In genomic region chr3:129131465-129132088, GRCh38 we compare ENCODE assay signal across 33 cellular contexts. TPM values are rescaled to one million over a fixed set of nuclear protein-coding genes. Genes with fewer than 3 reads are reported as not detected.
DNase-seq lines count a peak whose midpoint lies in the region; ATAC-seq, FAIRE-seq and TF ChIP-seq lines count a peak whose summit lies in the region.
"Had no signal": no experiment of that assay in that cellular context is flagged by ENCODE, and none has a peak within 500 bp of the region (broad histone marks: within the 10 kb centered on the region; RNA-seq: fewer than 3 reads in every experiment).

No MANE protein-coding gene starts in this region.

- TF ChIP-seq RAD21 in HepG2 (CRISPR knock-in tag; IDR thresholded peaks at IDR 0.05), result no peak

- peak overlapping the region; percentile 93 for H3K27ac Mint-ChIP-seq in T-helper 17 cell
- H3K27ac Mint-ChIP-seq in stimulated activated naive B cell treated with anti-CD40 and anti-IgM and Interleukin-4, amounts not matched to agents 10 μg/mL and 1 μg/mL and 100 μg/mL, for 72 hours, result peak overlapping the region; percentile 15
- H3K27ac Mint-ChIP-seq: brain, memory B cell had no signal

- no peaks in the 10 kb centered on the region for H3K9me3 ChIP-seq in left ventricle myocardium inferior (replicated peaks)
- H3K9me3 ChIP-seq in T-helper 17 cell (ENCODE audit: control insufficient read depth, low read length, poor library complexity, severe bottlenecking), result no peaks in the 10 kb centered on the region
- H3K9me3 ChIP-seq in HepG2 (ENCODE audit: low read length), result no peaks in the 10 kb centered on the region
- H3K9me3 ChIP-seq: BLaER1 had no signal

- no peak overlapping the region for H3K4me2 ChIP-seq in HepG2 (ENCODE audit: low read depth, low read length)
- H3K4me2 ChIP-seq: BLaER1, KMS-11 had no signal

- peaks cover 7% of the 10 kb centered on the region for H3K4me1 Mint-ChIP-seq in T-helper 17 cell
- H3K4me1 Mint-ChIP-seq in stimulated activated naive B cell treated with anti-CD40 and anti-IgM and Interleukin-4, amounts not matched to agents 10 μg/mL and 1 μg/mL and 100 μg/mL, for 72 hours, result peaks cover 4 to 24% of the 10 kb centered on the region in 2 donors
- H3K4me1 Mint-ChIP-seq: brain, H9, memory B cell had no signal

- no peak overlapping the region for H3K27ac ChIP-seq in left ventricle myocardium inferior (replicated peaks)
- H3K27ac ChIP-seq in HepG2 (ENCODE audit: extremely low read length, insufficient read depth, low read length), result no peak overlapping the region
- H3K27ac ChIP-seq: BLaER1, HL-60, KMS-11, parathyroid adenoma, SK-N-MC had no signal

- no peak overlapping the region for H3K9ac ChIP-seq in HepG2 (ENCODE audit: insufficient read depth, low read depth, low read length)
- H3K9ac ChIP-seq: BLaER1, KMS-11, parathyroid adenoma had no signal

- H3K36me3 Mint-ChIP-seq in T-helper 17 cell (ENCODE audit: low read depth), result peaks cover 18% of the 10 kb centered on the region
- peaks cover 63% of the 10 kb centered on the region in 2 donors for H3K36me3 Mint-ChIP-seq in stimulated activated naive B cell treated with anti-CD40 and anti-IgM and Interleukin-4, amounts not matched to agents 10 μg/mL and 1 μg/mL and 100 μg/mL, for 72 hours

- no peaks in the 10 kb centered on the region for H3K27me3 Mint-ChIP-seq in T-helper 17 cell
- H3K27me3 Mint-ChIP-seq in stimulated activated naive B cell treated with anti-CD40 and anti-IgM and Interleukin-4, amounts not matched to agents 10 μg/mL and 1 μg/mL and 100 μg/mL, for 72 hours, result no peaks in the 10 kb centered on the region
- H3K27me3 Mint-ChIP-seq: brain, memory B cell had no signal

- DNase-seq in left cardiac atrium (no peak), left ventricle myocardium inferior (no peak), T-helper 17 cell (no peak), HepG2 (ENCODE audit: low spot score) (no peak), globus pallidus (ENCODE audit: low spot score) (no peak)
- no peak for DNase-seq in stimulated activated naive B cell treated with anti-CD40 and anti-IgM and Interleukin-4, amounts not matched to agents 10 μg/mL and 1 μg/mL and 100 μg/mL, for 72 hours
- DNase-seq in central memory CD4-positive, alpha-beta T cell, result no peak
- DNase-seq: activated CD4-positive, alpha-beta T cell treated with anti-CD3 and anti-CD28 coated beads for 1 hour; activated gamma-delta T cell treated with Interleukin-2 at 50 U/mL for 16 hours; amniotic stem cell; cerebellar nuclear complex; COR-L47; H9; kidney glomerular epithelial cell; MM.1S; NCI-H1417 treated with DMSO at 0.1 percent for 48 hours; NCI-H2029 treated with DMSO at 0.1 percent for 48 hours; NCI-H526; PC-3; retina; trophoblast cell had no signal

- H3K4me1 ChIP-seq in left ventricle myocardium inferior, result peaks cover 4% of the 10 kb centered on the region
- no peaks in the 10 kb centered on the region for H3K4me1 ChIP-seq in HepG2 (ENCODE audit: insufficient read depth, low read length)
- H3K4me1 ChIP-seq: parathyroid adenoma had no signal

- 88% methylated on average over 2 of the region's 2 CpGs for WGBS in HepG2 (ENCODE audit: low lambda C conversion rate)

- no peak overlapping the region for H2AFZ ChIP-seq in HepG2 (ENCODE audit: low read length)
- H2AFZ ChIP-seq: parathyroid adenoma had no signal

- BruUV-seq in HepG2 (replicated peaks; lab: Mats Ljungman, UMichigan), result no TSS peak

- no peaks in the 10 kb centered on the region for H3K27me3 ChIP-seq in left ventricle myocardium inferior (ENCODE audit: low read depth)
- no peaks in the 10 kb centered on the region for H3K27me3 ChIP-seq in HepG2 (ENCODE audit: control insufficient read depth in 1 of 2, insufficient read depth in 2 of 2, low read length in 2 of 2)
- H3K27me3 ChIP-seq: BLaER1, dorsolateral prefrontal cortex had no signal

- CTCF ChIA-PET in HepG2 (lab: Yijun Ruan, JAX; ENCODE audit: low intra/inter-chr PET ratio, low total read pairs), result no interaction called here

- H4K20me1 ChIP-seq in HepG2 (ENCODE audit: insufficient read depth, low read length), result no peaks in the 10 kb centered on the region

- in situ Hi-C loops in HepG2 (cut with HindIII; ENCODE audit: extremely low pct_ligation_motif_present, low pct_unique_long_range_greater_than_20kb), result no loop called here

- intact Hi-C loops in left cardiac atrium (cut with DNase I) (no loop called here), left ventricle myocardium inferior (cut with micrococcal nuclease) (no loop called here), HepG2 (cut with micrococcal nuclease; ENCODE audit: unreplicated experiment) (no loop called here)

- H3K4me3 Mint-ChIP-seq in T-helper 17 cell, result no peak overlapping the region
- no peak overlapping the region for H3K4me3 Mint-ChIP-seq in stimulated activated naive B cell treated with anti-CD40 and anti-IgM and Interleukin-4, amounts not matched to agents 10 μg/mL and 1 μg/mL and 100 μg/mL, for 72 hours
- H3K4me3 Mint-ChIP-seq: brain, H9, memory B cell had no signal

- no peaks in the 10 kb centered on the region for H3K9me3 Mint-ChIP-seq in stimulated activated naive B cell treated with anti-CD40 and anti-IgM and Interleukin-4, amounts not matched to agents 10 μg/mL and 1 μg/mL and 100 μg/mL, for 72 hours
- H3K9me3 Mint-ChIP-seq: brain, H9, memory B cell had no signal

- FAIRE-seq in HepG2 (lab: Jason Lieb, UNC), result no peak
- FAIRE-seq: endothelial cell of umbilical vein, frontal cortex, GM12891 had no signal

- TF ChIP-seq CTCF in left ventricle myocardium inferior (IDR thresholded peaks at IDR 0.05; ENCODE audit: borderline replicate concordance), result no peak
- TF ChIP-seq CTCF in HepG2 (CRISPR knock-in tag; IDR thresholded peaks at IDR 0.05), result no peak

- ATAC-seq in left cardiac atrium, result peak; percentile 16 to 54
- ATAC-seq in T-helper 17 cell, result no peak
- no peak; the same call in 2 of the 3 replicates for ATAC-seq in HepG2
- ATAC-seq in stimulated activated naive B cell treated with anti-CD40 and anti-IgM and Interleukin-4, amounts not matched to agents 10 μg/mL and 1 μg/mL and 100 μg/mL, for 72 hours (replicated peaks), result no peak
- ATAC-seq in SK-N-SH treated with all-trans-retinoic acid at 6 μM for 48 hours, result no peak
- ATAC-seq: PC-3 had no signal

- H3K4me3 ChIP-seq in left ventricle myocardium inferior, result no peak overlapping the region
- no peak overlapping the region for H3K4me3 ChIP-seq in HepG2 (replicated peaks in 1 of 3; ENCODE audit: insufficient read depth in 1 of 3, low read depth in 2 of 3, low read length in 3 of 3)
- H3K4me3 ChIP-seq: BLaER1, dorsolateral prefrontal cortex, SK-N-MC had no signal

- TF ChIP-seq EP300 in HepG2 (IDR thresholded peaks at IDR 0.05; ENCODE audit: low read depth in 2 of 2, low read length in 2 of 2) (no peak), HepG2 (CRISPR knock-in tag; IDR thresholded peaks at IDR 0.05; ENCODE audit: borderline replicate concordance) (no peak)

- H3K36me3 ChIP-seq in left ventricle myocardium inferior (peaks cover 95% of the 10 kb centered on the region), HepG2 (replicated peaks in 1 of 2; ENCODE audit: control insufficient read depth in 1 of 2, insufficient read depth in 2 of 2, low read length in 2 of 2) (peaks cover 19 to 50% of the 10 kb centered on the region in 2 experiments)

- no peaks in the 10 kb centered on the region for H3K79me2 ChIP-seq in HepG2 (ENCODE audit: insufficient read depth, low read length)
- H3K79me2 ChIP-seq: parathyroid adenoma had no signal

- POLR2A ChIA-PET in HepG2 (lab: Yijun Ruan, JAX), result interaction anchor here (3.4 kb wide), 1 partner anchor 9 kb away, joined by 22 read pairs; the partner anchor contains the start of gene RAB43

- no peak for TF ChIP-seq POLR2A in HepG2 (IDR thresholded peaks at IDR 0.05; ENCODE audit: insufficient read depth in 1 of 2, low read depth in 2 of 2, low read length in 2 of 2)

RNA-seq across cellular contexts. Expression of gene RAB43, which starts 10.0 kb away (rescaled TPM):
- total RNA-seq in left cardiac atrium (1 to 10 TPM; 6.4 to 6.9 TPM), left ventricle myocardium inferior (3.3 TPM), T-helper 17 cell (10 to 100 TPM; 33.7 to 37.8 TPM), HepG2 (2016; rRNA removed; fragmentation: Illumina TruSeq; extraction: Trizol) (10.2 and 11.8 TPM in 2 replicates)
- total RNA-seq in HepG2 (2016; cell fraction: cytosol; rRNA removed; fragmentation: Illumina TruSeq; extraction: Trizol; ENCODE audit: low read depth), result 4.9 and 6.6 TPM in 2 replicates
- 8.0 and 12.6 TPM in 2 replicates for total RNA-seq in HepG2 (2016; cell fraction: insoluble cytoplasmic fraction; rRNA removed; fragmentation: Illumina TruSeq; extraction: Trizol)
- total RNA-seq in HepG2 (2016; cell fraction: membrane; rRNA removed; fragmentation: Illumina TruSeq; extraction: Trizol), result 14.1 and 16.2 TPM in 2 replicates
- 5.6 and 13.6 TPM in 2 replicates for total RNA-seq in HepG2 (2016; cell fraction: nucleus; rRNA removed; fragmentation: Illumina TruSeq; extraction: Trizol)
- 18.4 and 23.4 TPM in 2 replicates for polyA plus RNA-seq in HepG2 (2011; rRNA removed)
- polyA plus RNA-seq in HepG2 (2011; cell fraction: cytosol; rRNA removed), result 14.9 and 21.3 TPM in 2 replicates
- polyA plus RNA-seq in HepG2 (2011; cell fraction: nucleus; rRNA removed), result 38.7 and 47.9 TPM in 2 replicates
- polyA plus RNA-seq in HepG2 (2012), result 14.5 and 21.3 TPM in 2 replicates
- polyA plus RNA-seq in HepG2 (2016; cell fraction: cytosol; fragmentation: Illumina TruSeq; extraction: Trizol; ENCODE audit: low read depth), result 7.2 and 8.1 TPM in 2 replicates
- polyA plus RNA-seq in HepG2 (2016; cell fraction: insoluble cytoplasmic fraction; fragmentation: Illumina TruSeq; extraction: Trizol; ENCODE audit: low read depth), result 5.7 and 8.1 TPM in 2 replicates
- 11.0 and 12.3 TPM in 2 replicates for polyA plus RNA-seq in HepG2 (2016; cell fraction: membrane; fragmentation: Illumina TruSeq; extraction: Trizol; ENCODE audit: low read depth)
- polyA plus RNA-seq in HepG2 (2016; cell fraction: nucleus; fragmentation: Illumina TruSeq; extraction: Trizol; ENCODE audit: insufficient read depth, low read depth), result 6.8 and 12.5 TPM in 2 replicates
- polyA minus RNA-seq in HepG2 (2011; rRNA and poly(A)+ RNA removed; ENCODE audit: low replicate concordance), result 7.2 and 49.7 TPM in 2 replicates
- 13.9 and 15.6 TPM in 2 replicates for polyA minus RNA-seq in HepG2 (2011; cell fraction: cytosol; rRNA and poly(A)+ RNA removed)
- 12.1 and 13.3 TPM in 2 replicates for polyA minus RNA-seq in HepG2 (2011; cell fraction: nucleus; rRNA and poly(A)+ RNA removed)

RNA-seq across cellular contexts. Expression of gene ISY1, which starts 29.3 kb away (rescaled TPM):
- total RNA-seq in left cardiac atrium (10 to 100 TPM; 23.3 to 28.3 TPM), left ventricle myocardium inferior (21.3 TPM), T-helper 17 cell (10 to 100 TPM; 39.0 TPM), HepG2 (2016; rRNA removed; fragmentation: Illumina TruSeq; extraction: Trizol) (39.1 and 59.0 TPM in 2 replicates)
- total RNA-seq in HepG2 (2016; cell fraction: cytosol; rRNA removed; fragmentation: Illumina TruSeq; extraction: Trizol; ENCODE audit: low read depth), result 4.4 and 6.2 TPM in 2 replicates
- total RNA-seq in HepG2 (2016; cell fraction: insoluble cytoplasmic fraction; rRNA removed; fragmentation: Illumina TruSeq; extraction: Trizol), result 35.5 and 58.0 TPM in 2 replicates
- 12.0 and 13.2 TPM in 2 replicates for total RNA-seq in HepG2 (2016; cell fraction: membrane; rRNA removed; fragmentation: Illumina TruSeq; extraction: Trizol)
- 9.8 and 14.2 TPM in 2 replicates for total RNA-seq in HepG2 (2016; cell fraction: nucleus; rRNA removed; fragmentation: Illumina TruSeq; extraction: Trizol)
- polyA plus RNA-seq in HepG2 (2011; rRNA removed), result 16.9 and 21.0 TPM in 2 replicates
- 12.1 and 14.3 TPM in 2 replicates for polyA plus RNA-seq in HepG2 (2011; cell fraction: cytosol; rRNA removed)
- polyA plus RNA-seq in HepG2 (2011; cell fraction: nucleus; rRNA removed), result 5.3 and 7.2 TPM in 2 replicates
- 11.8 and 15.3 TPM in 2 replicates for polyA plus RNA-seq in HepG2 (2012)
- 4.4 and 5.1 TPM in 2 replicates for polyA plus RNA-seq in HepG2 (2016; cell fraction: cytosol; fragmentation: Illumina TruSeq; extraction: Trizol; ENCODE audit: low read depth)
- polyA plus RNA-seq in HepG2 (2016; cell fraction: insoluble cytoplasmic fraction; fragmentation: Illumina TruSeq; extraction: Trizol; ENCODE audit: low read depth), result 44.4 and 52.7 TPM in 2 replicates
- 7.9 and 8.5 TPM in 2 replicates for polyA plus RNA-seq in HepG2 (2016; cell fraction: membrane; fragmentation: Illumina TruSeq; extraction: Trizol; ENCODE audit: low read depth)
- polyA plus RNA-seq in HepG2 (2016; cell fraction: nucleus; fragmentation: Illumina TruSeq; extraction: Trizol; ENCODE audit: insufficient read depth, low read depth), result 11.5 and 19.0 TPM in 2 replicates
- polyA minus RNA-seq in HepG2 (2011; rRNA and poly(A)+ RNA removed; ENCODE audit: low replicate concordance), result 10.4 and 33.7 TPM in 2 replicates
- polyA minus RNA-seq in HepG2 (2011; cell fraction: cytosol; rRNA and poly(A)+ RNA removed), result 10.6 and 13.7 TPM in 2 replicates
- 4.4 and 8.0 TPM in 2 replicates for polyA minus RNA-seq in HepG2 (2011; cell fraction: nucleus; rRNA and poly(A)+ RNA removed)

RNA-seq across cellular contexts. Expression of gene CNBP, which starts 52.1 kb away (rescaled TPM):
- total RNA-seq in left cardiac atrium (100 to 1,000 TPM; 342 to 378 TPM), left ventricle myocardium inferior (490 TPM), T-helper 17 cell (100 to 1,000 TPM; 253 to 276 TPM), HepG2 (2016; rRNA removed; fragmentation: Illumina TruSeq; extraction: Trizol) (354 and 539 TPM in 2 replicates)
- total RNA-seq in HepG2 (2016; cell fraction: cytosol; rRNA removed; fragmentation: Illumina TruSeq; extraction: Trizol; ENCODE audit: low read depth), result 70.7 and 78.0 TPM in 2 replicates
- total RNA-seq in HepG2 (2016; cell fraction: insoluble cytoplasmic fraction; rRNA removed; fragmentation: Illumina TruSeq; extraction: Trizol), result 375 and 556 TPM in 2 replicates
- total RNA-seq in HepG2 (2016; cell fraction: membrane; rRNA removed; fragmentation: Illumina TruSeq; extraction: Trizol), result 180 and 184 TPM in 2 replicates
- 151 and 152 TPM in 2 replicates for total RNA-seq in HepG2 (2016; cell fraction: nucleus; rRNA removed; fragmentation: Illumina TruSeq; extraction: Trizol)
- 255 and 282 TPM in 2 replicates for polyA plus RNA-seq in HepG2 (2011; rRNA removed)
- 259 and 344 TPM in 2 replicates for polyA plus RNA-seq in HepG2 (2011; cell fraction: cytosol; rRNA removed)
- 90.4 and 103 TPM in 2 replicates for polyA plus RNA-seq in HepG2 (2011; cell fraction: nucleus; rRNA removed)
- 329 and 363 TPM in 2 replicates for polyA plus RNA-seq in HepG2 (2012)
- polyA plus RNA-seq in HepG2 (2016; cell fraction: cytosol; fragmentation: Illumina TruSeq; extraction: Trizol; ENCODE audit: low read depth), result 60.7 and 77.6 TPM in 2 replicates
- polyA plus RNA-seq in HepG2 (2016; cell fraction: insoluble cytoplasmic fraction; fragmentation: Illumina TruSeq; extraction: Trizol; ENCODE audit: low read depth), result 584 and 626 TPM in 2 replicates
- polyA plus RNA-seq in HepG2 (2016; cell fraction: membrane; fragmentation: Illumina TruSeq; extraction: Trizol; ENCODE audit: low read depth), result 134 and 143 TPM in 2 replicates
- 244 and 258 TPM in 2 replicates for polyA plus RNA-seq in HepG2 (2016; cell fraction: nucleus; fragmentation: Illumina TruSeq; extraction: Trizol; ENCODE audit: insufficient read depth, low read depth)
- polyA minus RNA-seq in HepG2 (2011; rRNA and poly(A)+ RNA removed; ENCODE audit: low replicate concordance), result 166 and 313 TPM in 2 replicates
- polyA minus RNA-seq in HepG2 (2011; cell fraction: cytosol; rRNA and poly(A)+ RNA removed), result 127 and 135 TPM in 2 replicates
- 82.0 and 97.6 TPM in 2 replicates for polyA minus RNA-seq in HepG2 (2011; cell fraction: nucleus; rRNA and poly(A)+ RNA removed)

Comparison
In these comparisons a context has a peak if more than half of its experiments do, and no peak if none do; other contexts are left out.
1. ATAC-seq: peak in left cardiac atrium (2 of 2); none in T-helper 17 cell (single experiment), HepG2 (single experiment), stimulated activated naive B cell treated with anti-CD40 and anti-IgM and Interleukin-4, amounts not matched to agents 10 μg/mL and 1 μg/mL and 100 μg/mL, for 72 hours (0 of 2) and SK-N-SH treated with all-trans-retinoic acid at 6 μM for 48 hours (single experiment).